8 cellular contexts compared by ENCODE assay signal in genomic region chr19:32580901-32581703, GRCh38. TPM values are rescaled to one million over a fixed set of nuclear protein-coding genes. Genes with fewer than 3 reads are reported as not detected.
DNase-seq lines count a peak whose midpoint lies in the region; ATAC-seq and TF ChIP-seq lines count a peak whose summit lies in the region.

TSS of gene PDCD5 (plus strand) at chr19:32581190. CDS start at chr19:32581262, 72 bp downstream.

- no peaks in the 10 kb centered on the region for H3K9me2 ChIP-seq in hepatocyte (replicated peaks; ENCODE audit: insufficient read depth)

- H3K4me3 ChIP-seq in hepatocyte = peak within 1 kb of the TSS; percentile 71
- peak within 1 kb of the TSS; percentile 64 for H3K4me3 ChIP-seq in aorta (ENCODE audit: low read length in 2 of 2)

- H3K36me3 ChIP-seq in hepatocyte (replicated peaks; ENCODE audit: insufficient read depth, low read depth) (no peaks in the 10 kb centered on the region), aorta (ENCODE audit: control insufficient read depth in 1 of 2, insufficient read depth in 2 of 2, low read length in 1 of 2) (peaks cover 2 to 5% of the 10 kb centered on the region in 2 donors)

- intact Hi-C loops in aorta (cut with DNase I) = loop anchor here (5.0 to 10.0 kb wide), 3 partner anchors 176 to 386 kb away; partner anchors contain the start of gene DPY19L3 (in 1 of the 2)

- no peaks in the 10 kb centered on the region for H4K20me1 ChIP-seq in hepatocyte (ENCODE audit: insufficient read depth, poor library complexity, severe bottlenecking)

- H3K27ac ChIP-seq in hepatocyte = peak within 1 kb of the TSS; percentile 88
- peak within 1 kb of the TSS in 1 of 2 donors; percentile 26 for H3K27ac ChIP-seq in aorta (ENCODE audit: low read depth in 1 of 2, low read length in 2 of 2)

- H3K4me2 ChIP-seq in hepatocyte = peak within 1 kb of the TSS; percentile 91

- no peak for TF ChIP-seq CTCF in hepatocyte (IDR thresholded peaks at IDR 0.05; ENCODE audit: poor library complexity)

- H2AFZ ChIP-seq in hepatocyte = peak within 1 kb of the TSS; percentile 94

- under 1% methylated on average over 73 of the region's 81 CpGs for WGBS in hepatocyte (ENCODE audit: low lambda C conversion rate, missing lambda C conversion rate)
- WGBS in aorta, 2 donors = 0 to 1% methylated on average over 66 to 81 of the region's 81 CpGs

- peaks cover 5% of the 10 kb centered on the region for H3K4me1 ChIP-seq in hepatocyte (ENCODE audit: insufficient read depth)
- peaks cover 0 to 10% of the 10 kb centered on the region in 2 donors for H3K4me1 ChIP-seq in aorta (ENCODE audit: control insufficient read depth in 1 of 2, insufficient read depth in 2 of 2, low read length in 2 of 2)

- H3K9me3 ChIP-seq in hepatocyte (ENCODE audit: low read depth) (no peaks in the 10 kb centered on the region), aorta (ENCODE audit: control insufficient read depth, low read length) (no peaks in the 10 kb centered on the region)

- peaks cover 25% of the 10 kb centered on the region for H3K79me2 ChIP-seq in hepatocyte

- peak; percentile 84 for ATAC-seq in GM18517 (IDR thresholded peaks at IDR 0.05; ENCODE audit: unreplicated experiment)
- peak; percentile 88 for ATAC-seq in HG03025 (IDR thresholded peaks at IDR 0.05; ENCODE audit: low FRiP score, unreplicated experiment)
- ATAC-seq in aorta (ENCODE audit: low FRiP score) = peak; percentile 99

- no peaks in the 10 kb centered on the region for H3K27me3 ChIP-seq in hepatocyte
- H3K27me3 ChIP-seq in aorta (ENCODE audit: control insufficient read depth in 1 of 2, insufficient read depth in 2 of 2, low read length in 1 of 2) = no peaks in the 10 kb centered on the region

- peak; percentile 62 for DNase-seq in NCI-H2029 treated with DMSO at 0.1 percent for 48 hours (lab: John Stamatoyannopoulos, UW)
- DNase-seq in T1000 (lab: John Stamatoyannopoulos, UW) = peak; percentile 95
- DNase-seq in astrocyte of the hippocampus (ENCODE audit: low read depth, low spot score) = peak; percentile 99
- peak; percentile 98 for DNase-seq in hepatocyte (ENCODE audit: low spot score)
- peak; percentile 78 for DNase-seq in renal cortical epithelial cell (ENCODE audit: low read depth)
- peak; percentile 98 to 99 for DNase-seq in aorta

RNA-seq across cellular contexts. Expression of gene PDCD5, which starts in this region (rescaled TPM):
- total RNA-seq in hepatocyte (138 and 149 TPM in 2 replicates), renal cortical epithelial cell (105 and 167 TPM in 2 replicates), aorta (10 to 100 TPM; 71.2 to 76.8 TPM)
- polyA plus RNA-seq in hepatocyte (199 and 226 TPM in 2 replicates), aorta (100 to 1,000 TPM in 1 of 2 donors, 10 to 100 TPM in 1; 85.5 to 110 TPM)
